Comparison of ENCODE assay signal across 20 cellular contexts in genomic region chr1:48687271-48688045, GRCh38.
DNase-seq lines count a peak whose midpoint lies in the region; TF ChIP-seq lines count a peak whose summit lies in the region.
"Had no signal": no experiment of that assay in that cellular context is flagged by ENCODE, and none has a peak within 500 bp of the region (broad histone marks: within the 10 kb centered on the region; RNA-seq: fewer than 3 reads in every experiment).

No MANE protein-coding gene starts in this region.

- H3K27ac Mint-ChIP-seq in osteocyte (ENCODE audit: unreplicated experiment), result no peak overlapping the region
- H3K27ac Mint-ChIP-seq: activated CD8-positive, alpha-beta T cell treated with anti-CD3 and anti-CD28 coated beads for 36 hours; effector memory CD8-positive, alpha-beta T cell had no signal

- no peak overlapping the region for H3K9ac ChIP-seq in smooth muscle cell (ENCODE audit: low read depth)

- no peaks in the 10 kb centered on the region for H3K36me3 Mint-ChIP-seq in osteocyte (ENCODE audit: unreplicated experiment)
- H3K36me3 Mint-ChIP-seq: naive thymus-derived CD4-positive, alpha-beta T cell had no signal

- no peak overlapping the region for H2AFZ ChIP-seq in smooth muscle cell (ENCODE audit: low read depth)

- intact Hi-C loops in head of caudate nucleus (cut with DNase I), result no loop called here

- no peaks in the 10 kb centered on the region for H3K27me3 Mint-ChIP-seq in osteocyte (ENCODE audit: unreplicated experiment)
- H3K27me3 Mint-ChIP-seq: activated CD8-positive, alpha-beta T cell treated with anti-CD3 and anti-CD28 coated beads for 36 hours had no signal

- no peak overlapping the region for H3K27ac ChIP-seq in smooth muscle cell (ENCODE audit: low read depth)
- H3K27ac ChIP-seq: colonic mucosa, ovary, RWPE1 had no signal

- H3F3A ChIP-seq in smooth muscle cell (ENCODE audit: low read depth), result no peaks in the 10 kb centered on the region

- H3K9me3 ChIP-seq in smooth muscle cell (replicated peaks; ENCODE audit: low read depth), result no peaks in the 10 kb centered on the region
- H3K9me3 ChIP-seq: colonic mucosa, ovary had no signal

- no peak for TF ChIP-seq CTCF in smooth muscle cell (IDR thresholded peaks at IDR 0.05; ENCODE audit: borderline replicate concordance, insufficient read depth, poor library complexity, severe bottlenecking)
- no peak for TF ChIP-seq CTCF in osteocyte (IDR thresholded peaks at IDR 0.05)

- WGBS in smooth muscle cell (ENCODE audit: low lambda C conversion rate), result 78% methylated on average over 13 of the region's 13 CpGs

- no peaks in the 10 kb centered on the region for H3K4me1 ChIP-seq in smooth muscle cell (ENCODE audit: low read depth)
- H3K4me1 ChIP-seq: colonic mucosa had no signal

- DNase-seq in NCI-H1417 (lab: John Stamatoyannopoulos, UW), result peak in 2 of 3 experiments; percentile 41 to 49
- DNase-seq in NCI-H1417 treated with DMSO at 0.1 percent for 48 hours (lab: John Stamatoyannopoulos, UW), result no peak
- peak; percentile 14 for DNase-seq in NCI-H510A treated with DMSO at 0.1 percent for 48 hours (lab: John Stamatoyannopoulos, UW)
- DNase-seq in head of caudate nucleus, result peak in 40 of 42 donors; percentile 19 to 82 (median 55)
- peak; percentile 50 for DNase-seq in retina
- no peak for DNase-seq in smooth muscle cell (lab: John Stamatoyannopoulos, UW; ENCODE audit: unreplicated experiment)
- DNase-seq in SKM-1 treated with dmso at 0.1 percent for 144 hours (lab: John Stamatoyannopoulos, UW; ENCODE audit: unreplicated experiment), result no peak
- DNase-seq in osteocyte (ENCODE audit: extremely low spot score, unreplicated experiment), result no peak
- DNase-seq: activated CD8-positive, alpha-beta T cell treated with anti-CD3 and anti-CD28 coated beads for 36 hours; activated effector memory CD4-positive, alpha-beta T cell treated with anti-CD3 and anti-CD28 coated beads, Interleukin-2, amount 50 U/mL, for 16 hours; activated T-cell treated with anti-CD3 and anti-CD28 coated beads for 4 hours; colonic mucosa; effector memory CD8-positive, alpha-beta T cell; left cardiac atrium; naive thymus-derived CD4-positive, alpha-beta T cell; NCI-H1694 treated with DMSO at 0.1 percent for 48 hours; NCI-H524; T-helper 9 cell had no signal

- H3K4me1 Mint-ChIP-seq in osteocyte (ENCODE audit: unreplicated experiment), result peaks cover 4% of the 10 kb centered on the region

- no peak overlapping the region for H3K4me2 ChIP-seq in smooth muscle cell

- no peaks in the 10 kb centered on the region for H3K36me3 ChIP-seq in smooth muscle cell (ENCODE audit: low read depth)
- H3K36me3 ChIP-seq: colonic mucosa, ovary had no signal

- H3K9me3 Mint-ChIP-seq in osteocyte (ENCODE audit: unreplicated experiment), result no peaks in the 10 kb centered on the region
- H3K9me3 Mint-ChIP-seq: activated CD8-positive, alpha-beta T cell treated with anti-CD3 and anti-CD28 coated beads for 36 hours; effector memory CD8-positive, alpha-beta T cell; naive thymus-derived CD4-positive, alpha-beta T cell had no signal

- no peak overlapping the region for H3K4me3 Mint-ChIP-seq in osteocyte (ENCODE audit: unreplicated experiment)
- H3K4me3 Mint-ChIP-seq: activated CD8-positive, alpha-beta T cell treated with anti-CD3 and anti-CD28 coated beads for 36 hours; effector memory CD8-positive, alpha-beta T cell; naive thymus-derived CD4-positive, alpha-beta T cell had no signal

- no peaks in the 10 kb centered on the region for H3K79me2 ChIP-seq in smooth muscle cell (ENCODE audit: low read depth)

- H3K27me3 ChIP-seq in smooth muscle cell (ENCODE audit: low read depth), result peaks cover 9% of the 10 kb centered on the region
- H3K27me3 ChIP-seq: colonic mucosa, ovary had no signal

- no peak overlapping the region for H3K4me3 ChIP-seq in smooth muscle cell
- H3K4me3 ChIP-seq: colonic mucosa, ovary had no signal

- H4K20me1 ChIP-seq in smooth muscle cell (ENCODE audit: low read depth), result no peaks in the 10 kb centered on the region

Comparison
In these comparisons a context has a peak if more than half of its experiments do, and no peak if none do; other contexts are left out.
1. DNase-seq: peak in NCI-H1417 (2 of 3), NCI-H510A treated with DMSO at 0.1 percent for 48 hours (single experiment), head of caudate nucleus (40 of 42) and retina (single experiment); none in NCI-H1417 treated with DMSO at 0.1 percent for 48 hours (single experiment), smooth muscle cell (single experiment), SKM-1 treated with dmso at 0.1 percent for 144 hours (single experiment) and osteocyte (single experiment).